Comparison of ENCODE assay signal across 1 cellular context in the genomic region with DNA sequence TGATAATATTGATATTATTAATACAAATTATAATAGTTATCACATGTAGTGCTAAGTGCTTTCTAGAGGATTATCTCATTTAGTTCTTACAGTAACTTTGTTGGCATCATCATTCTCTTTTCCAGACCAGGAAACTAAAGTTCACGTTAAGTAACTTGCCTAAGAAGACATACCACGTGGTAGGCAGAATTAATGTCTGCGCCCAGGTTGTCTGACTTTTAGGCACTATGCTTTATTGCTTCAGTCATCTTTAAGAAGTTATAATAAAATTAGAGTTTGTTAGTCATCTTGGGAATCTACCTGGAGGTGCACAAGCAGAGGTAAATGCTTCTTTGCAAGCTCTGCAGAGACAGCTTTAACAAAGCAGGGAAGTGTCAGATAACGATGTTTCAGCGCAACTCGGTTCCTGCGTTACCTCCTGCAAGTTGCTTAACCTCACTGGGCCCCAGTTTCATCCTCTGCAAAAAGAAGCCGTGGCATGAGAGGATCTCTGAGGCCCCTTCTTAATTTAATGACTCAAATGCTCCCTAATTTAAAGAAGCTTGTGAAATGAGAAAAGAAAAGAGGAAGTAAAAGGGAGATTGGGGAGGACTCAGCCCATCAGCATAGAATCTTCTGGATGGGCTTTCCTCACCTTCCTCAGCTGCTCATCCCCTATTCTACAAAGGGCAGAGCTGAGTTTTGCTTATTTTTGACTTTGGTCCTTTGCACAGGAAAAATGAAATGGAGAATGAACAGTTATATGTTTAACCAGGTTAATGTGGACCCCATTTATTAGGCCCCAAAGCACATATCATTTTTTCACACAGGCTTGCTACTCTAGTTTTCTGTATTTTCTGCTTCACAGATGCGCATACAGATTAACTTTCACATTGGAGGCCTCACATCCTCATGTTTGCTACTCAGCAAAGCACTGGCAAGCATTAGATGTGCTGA.
TF ChIP-seq lines count a peak whose summit lies in the region.

No MANE protein-coding gene starts in this region.

TF ChIP-seq in endothelial cell of umbilical vein, 7 proteins besides CTCF, POLR2A, EP300 and RAD21:
- TF ChIP-seq GATA2 (IDR thresholded peaks at IDR 0.05; ENCODE audit: insufficient read depth, insufficient read length, low read depth, low read length), result no peak
- no peak for TF ChIP-seq MYC (IDR thresholded peaks at IDR 0.05; ENCODE audit: low read depth, low read length)
- no peak for TF ChIP-seq EZH2 (IDR thresholded peaks at IDR 0.05; ENCODE audit: borderline replicate concordance, low read depth, low read length, severe bottlenecking)
- no peak for TF ChIP-seq FOS (IDR thresholded peaks at IDR 0.05; ENCODE audit: borderline replicate concordance, insufficient read depth, low read length)
- TF ChIP-seq JUN (IDR thresholded peaks at IDR 0.05; ENCODE audit: borderline replicate concordance, insufficient read depth, insufficient read length, low read depth), result no peak
- no peak for TF ChIP-seq POLR2AphosphoS5 (IDR thresholded peaks at IDR 0.05; ENCODE audit: insufficient read depth, low read depth, low read length)
- no peak for TF ChIP-seq MAX (IDR thresholded peaks at IDR 0.05; ENCODE audit: insufficient read depth, insufficient read length)
